In the genomic region with DNA sequence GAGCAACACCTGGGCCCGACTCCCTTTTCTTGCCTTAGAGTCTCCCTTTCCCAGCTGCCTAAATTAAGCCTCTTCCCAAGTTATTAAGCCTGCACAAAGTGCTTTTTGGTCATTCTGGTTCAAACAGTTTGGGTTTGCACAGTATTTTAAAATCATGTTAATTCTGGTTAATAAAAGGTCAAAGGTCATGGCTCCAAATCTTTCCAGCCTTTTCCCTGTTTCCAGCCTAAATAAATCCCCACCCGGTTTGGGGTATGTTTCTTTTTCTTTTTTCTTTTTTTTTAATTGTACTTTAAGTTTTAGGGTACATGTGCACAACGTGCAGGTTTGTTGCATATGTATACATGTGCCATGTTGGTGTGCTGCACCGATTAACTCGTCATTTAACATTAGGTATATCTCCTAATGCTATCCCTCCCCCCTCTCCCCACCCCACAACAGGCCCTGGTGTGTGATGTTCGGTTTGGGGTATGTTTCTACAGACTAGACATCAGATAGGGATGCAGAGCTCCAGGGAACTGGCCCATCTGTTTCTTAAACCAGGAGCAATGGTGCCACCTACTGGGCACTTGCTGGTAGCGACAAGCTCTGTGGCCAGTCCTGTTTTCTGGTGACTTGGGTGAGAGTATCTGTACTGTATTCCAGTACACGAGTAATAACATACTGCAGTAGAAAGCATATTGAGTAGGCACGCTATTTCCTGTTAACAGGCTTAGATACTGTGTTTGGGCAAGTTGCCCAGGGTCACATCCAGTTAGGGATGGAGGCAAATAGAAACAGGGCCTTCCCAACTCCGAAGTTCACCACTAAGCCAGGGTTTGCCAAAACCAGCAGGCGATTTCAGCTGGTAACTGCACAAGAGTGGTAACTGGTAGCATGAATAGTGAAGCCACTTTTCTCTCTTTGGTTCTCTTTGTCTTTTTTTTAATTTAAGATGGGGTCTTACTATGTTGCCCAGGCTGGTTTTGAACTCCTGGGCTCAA, we compare ENCODE assay signal across 8 cellular contexts.
A peak's percentile ranks its signal among the peaks of the same experiment; 100 is the strongest.
DNase-seq lines count a peak whose midpoint lies in the region; ATAC-seq, FAIRE-seq and TF ChIP-seq lines count a peak whose summit lies in the region.

No MANE protein-coding gene starts in this region.

- H3K4me2 ChIP-seq in H1 (ENCODE audit: insufficient read depth in 1 of 2, low read depth in 2 of 2, low read length in 2 of 2): no peak overlapping the region
- H3K4me2 ChIP-seq in mesendoderm (ENCODE audit: low read length): no peak overlapping the region

- H2BK5ac ChIP-seq in H1 (ENCODE audit: low read depth, low read length) (no peak overlapping the region), mesendoderm (ENCODE audit: low read length) (no peak overlapping the region)

- CTCF ChIA-PET in H1 (lab: Charles Lee; ENCODE audit: partially characterized antibody): interaction anchor here (0.6 to 7.3 kb wide), 49 partner anchors 8 to 389 kb away, joined by 3 to 182 read pairs (median 4); partner anchors contain the start of genes ACTR1A, C10orf95, FBXL15 and SUFU

- no peaks in the 10 kb centered on the region for H3K27me3 ChIP-seq in H1 (replicated peaks in 1 of 4; ENCODE audit: control insufficient read depth in 3 of 4, extremely low read depth in 1 of 4, insufficient read depth in 3 of 4, low read length in 3 of 4)
- no peaks in the 10 kb centered on the region for H3K27me3 ChIP-seq in mesendoderm (ENCODE audit: insufficient read depth, low read length, poor library complexity)

- H3K23me2 ChIP-seq in H1 (ENCODE audit: low read depth, low read length): no peaks in the 10 kb centered on the region; the same call in 1 of the 2 replicates

- H3K79me1 ChIP-seq in H1 (ENCODE audit: low read depth, low read length) (no peaks in the 10 kb centered on the region), mesendoderm (ENCODE audit: low read length) (no peaks in the 10 kb centered on the region)

- peak; percentile 92 for FAIRE-seq in H1 (lab: Jason Lieb, UNC)

- no peak overlapping the region for H3K4me3 ChIP-seq in H1 (ENCODE audit: extremely low read depth in 1 of 4, insufficient read depth in 2 of 4, low read depth in 3 of 4, low read length in 4 of 4)
- H3K4me3 ChIP-seq in mesendoderm (ENCODE audit: low read length): no peak overlapping the region

- H3K4ac ChIP-seq in H1 (replicated peaks; ENCODE audit: insufficient read length, low read depth, low read length) (no peak overlapping the region), mesendoderm (ENCODE audit: low read depth, low read length) (no peak overlapping the region)

- H3K4me1 ChIP-seq in H1 (replicated peaks in 1 of 4; ENCODE audit: control insufficient read depth in 3 of 4, insufficient read depth in 4 of 4, low read length in 3 of 4) (peaks cover 0 to 7% (median 5%) of the 10 kb centered on the region in 4 experiments; a peak in 4 of 7 replicates), mesendoderm (ENCODE audit: control insufficient read depth, low read depth, low read length) (no peaks in the 10 kb centered on the region)

- H3K18ac ChIP-seq in H1 (ENCODE audit: extremely low read depth, low read length) (no peak overlapping the region), mesendoderm (ENCODE audit: low read length) (no peak overlapping the region)

- no peak overlapping the region for H4K91ac ChIP-seq in H1 (replicated peaks; ENCODE audit: insufficient read length, low read length)

- POLR2A ChIA-PET in H1 (lab: Charles Lee; ENCODE audit: partially characterized antibody): interaction anchor here (1.0 to 1.3 kb wide), 5 partner anchors 21 to 134 kb away, joined by 3 to 7 read pairs (median 4); partner anchors contain the start of gene SUFU

- H2BK15ac ChIP-seq in H1 (ENCODE audit: low read length) (no peak overlapping the region), mesendoderm (replicated peaks; ENCODE audit: low read depth) (no peak overlapping the region)

- no peak for TF ChIP-seq EP300 in H1 (IDR thresholded peaks at IDR 0.05; ENCODE audit: borderline replicate concordance in 1 of 2, low read depth in 2 of 2, low read length in 2 of 2)

- TF ChIP-seq CTCF in H1 (IDR thresholded peaks at IDR 0.05; ENCODE audit: control extremely low read depth in 1 of 3, insufficient read depth in 1 of 3, low read depth in 1 of 3, low read length in 3 of 3): peak; percentile 88 to 93 (median 90)

- DNase-seq in NCI-H1417 (lab: John Stamatoyannopoulos, UW): peak; percentile 53 to 82 (median 78)
- DNase-seq in NCI-H1417 treated with DMSO at 0.1 percent for 48 hours (lab: John Stamatoyannopoulos, UW): no peak
- DNase-seq in NOMO-1 (lab: John Stamatoyannopoulos, UW; ENCODE audit: unreplicated experiment in 2 of 2): peak; percentile 68 to 83
- peak; percentile 90 for DNase-seq in activated CD8-positive, alpha-beta memory T cell treated with anti-CD3 and anti-CD28 coated beads for 24 hours
- peak; percentile 59 to 89 for DNase-seq in H1 (ENCODE audit: low read depth in 1 of 2, low spot score in 2 of 2)
- peak; percentile 88 for DNase-seq in mesendoderm
- DNase-seq in stimulated activated CD8-positive, alpha-beta memory T cell treated with anti-CD3 and anti-CD28 coated beads, Interleukin-15, amount 100 ng/mL, for 48 hours (ENCODE audit: low read depth in 2 of 2): peak; percentile 57 to 62

- TF ChIP-seq RAD21 in H1 (IDR thresholded peaks at IDR 0.05 in 1 of 2, conservative IDR thresholded peaks at IDR 0.05 in 1 of 2; ENCODE audit: low read depth in 2 of 2, low read length in 2 of 2): peak; percentile 93 to 95

- H3K27ac ChIP-seq in H1 (ENCODE audit: low read depth, low read length) (no peak overlapping the region), mesendoderm (ENCODE audit: low read depth, low read length) (no peak overlapping the region)

- WGBS in H1 (ENCODE audit: extremely low coverage in 1 of 2, insufficient coverage in 1 of 2, insufficient read length in 1 of 2, insufficient replicate concordance in 2 of 2, low coverage in 1 of 2, low lambda C conversion rate in 2 of 2, missing lambda C conversion rate in 1 of 2), 2 experiments: 41% methylated on average over 10 of the region's 11 CpGs; no CpG with 5 or more reads in 1 of the 2 experiments
- WGBS in mesendoderm (ENCODE audit: extremely low coverage, insufficient coverage, low lambda C conversion rate): no CpG with 5 or more reads among the region's 11 CpGs

- no peak overlapping the region for H3K9ac ChIP-seq in H1 (replicated peaks in 1 of 4; ENCODE audit: extremely low read depth in 1 of 4, low read depth in 3 of 4, low read length in 3 of 4)
- no peak overlapping the region for H3K9ac ChIP-seq in mesendoderm (ENCODE audit: low read length)

- H4K8ac ChIP-seq in H1 (ENCODE audit: extremely low read depth, insufficient read depth, low read length) (no peak overlapping the region), mesendoderm (ENCODE audit: low read depth, low read length) (no peak overlapping the region)

- no peak overlapping the region for H2BK12ac ChIP-seq in H1 (ENCODE audit: low read depth, low read length)

- H2BK20ac ChIP-seq in H1 (ENCODE audit: low read length): no peak overlapping the region

- H2BK120ac ChIP-seq in H1 (replicated peaks; ENCODE audit: low read depth, low read length) (no peak overlapping the region), mesendoderm (ENCODE audit: low read depth, low read length) (no peak overlapping the region)

- H3K14ac ChIP-seq in H1 (ENCODE audit: insufficient read length): no peak overlapping the region

- ATAC-seq in HG03571 (IDR thresholded peaks at IDR 0.05; ENCODE audit: unreplicated experiment): peak; percentile 81

- peaks cover 0 to 6% of the 10 kb centered on the region in 2 experiments for H4K20me1 ChIP-seq in H1 (replicated peaks in 1 of 2; ENCODE audit: control insufficient read depth in 1 of 2, insufficient read depth in 2 of 2, low read length in 2 of 2)

- H3K79me2 ChIP-seq in H1 (ENCODE audit: control insufficient read depth in 1 of 2, insufficient read depth in 2 of 2, low read length in 2 of 2): no peaks in the 10 kb centered on the region
- H3K79me2 ChIP-seq in mesendoderm (ENCODE audit: control insufficient read depth, insufficient read depth, low read length): no peaks in the 10 kb centered on the region

- H3K56ac ChIP-seq in H1 (replicated peaks; ENCODE audit: insufficient read length, low read depth, low read length) (no peak overlapping the region), mesendoderm (ENCODE audit: low read length) (no peak overlapping the region)

- H4K5ac ChIP-seq in H1 (ENCODE audit: insufficient read length, low read depth, low read length) (no peak overlapping the region), mesendoderm (ENCODE audit: low read length) (no peak overlapping the region)

- no peak overlapping the region for H3K23ac ChIP-seq in H1 (ENCODE audit: insufficient read length)
- H3K23ac ChIP-seq in mesendoderm (ENCODE audit: low read length): no peak overlapping the region

- no peak for TF ChIP-seq POLR2A in H1 (IDR thresholded peaks at IDR 0.05; ENCODE audit: control extremely low read depth in 1 of 2, low read depth in 2 of 2, low read length in 2 of 2)

- no peak overlapping the region for H2AFZ ChIP-seq in H1 (ENCODE audit: low read length)

- H3K36me3 ChIP-seq in H1 (ENCODE audit: control insufficient read depth in 2 of 4, insufficient read depth in 4 of 4, low read length in 3 of 4): no peaks in the 10 kb centered on the region
- H3K36me3 ChIP-seq in mesendoderm (ENCODE audit: control insufficient read depth, insufficient read depth, low read length): no peaks in the 10 kb centered on the region

- no peaks in the 10 kb centered on the region for H3K9me3 ChIP-seq in H1 (ENCODE audit: insufficient read depth in 2 of 2, low read depth in 1 of 2, low read length in 1 of 2)

- H2AK5ac ChIP-seq in H1 (ENCODE audit: low read depth, low read length) (no peak overlapping the region), mesendoderm (ENCODE audit: low read length) (no peak overlapping the region)

TF ChIP-seq in H1, 55 proteins besides CTCF, POLR2A, EP300 and RAD21:
- TF ChIP-seq CTBP2 (IDR thresholded peaks at IDR 0.05; ENCODE audit: borderline replicate concordance, insufficient read depth, insufficient read length, low read length): no peak
- no peak for TF ChIP-seq SIN3A (conservative IDR thresholded peaks at IDR 0.05 in 1 of 2, IDR thresholded peaks at IDR 0.05 in 1 of 2; ENCODE audit: low read depth in 1 of 2, low read length in 2 of 2)
- TF ChIP-seq, protein P1, sequence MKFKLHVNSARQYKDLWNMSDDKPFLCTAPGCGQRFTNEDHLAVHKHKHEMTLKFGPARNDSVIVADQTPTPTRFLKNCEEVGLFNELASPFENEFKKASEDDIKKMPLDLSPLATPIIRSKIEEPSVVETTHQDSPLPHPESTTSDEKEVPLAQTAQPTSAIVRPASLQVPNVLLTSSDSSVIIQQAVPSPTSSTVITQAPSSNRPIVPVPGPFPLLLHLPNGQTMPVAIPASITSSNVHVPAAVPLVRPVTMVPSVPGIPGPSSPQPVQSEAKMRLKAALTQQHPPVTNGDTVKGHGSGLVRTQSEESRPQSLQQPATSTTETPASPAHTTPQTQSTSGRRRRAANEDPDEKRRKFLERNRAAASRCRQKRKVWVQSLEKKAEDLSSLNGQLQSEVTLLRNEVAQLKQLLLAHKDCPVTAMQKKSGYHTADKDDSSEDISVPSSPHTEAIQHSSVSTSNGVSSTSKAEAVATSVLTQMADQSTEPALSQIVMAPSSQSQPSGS (IDR thresholded peaks at IDR 0.05; ENCODE audit: low read length): no peak
- 0 out of 2 replicates have a peak, but pooled peaks have one; percentile 14 for TF ChIP-seq CREB1 (IDR thresholded peaks at IDR 0.05)
- TF ChIP-seq RXRA (IDR thresholded peaks at IDR 0.05; ENCODE audit: insufficient read depth, low read depth, low read length): no peak
